In genomic region chr6:84768442-84769174, GRCh38 we compare ENCODE assay signal across 12 cellular contexts. TPM values are rescaled to one million over a fixed set of nuclear protein-coding genes. Genes with fewer than 3 reads are reported as not detected.
DNase-seq lines count a peak whose midpoint lies in the region; ATAC-seq and TF ChIP-seq lines count a peak whose summit lies in the region.
"Had no signal": no experiment of that assay in that cellular context is flagged by ENCODE, and none has a peak within 500 bp of the region (broad histone marks: within the 10 kb centered on the region; RNA-seq: fewer than 3 reads in every experiment).

No MANE protein-coding gene starts in this region.

- no peaks in the 10 kb centered on the region for H3K9me3 ChIP-seq in thyroid gland
- H3K9me3 ChIP-seq in HAP-1: no peaks in the 10 kb centered on the region
- H3K9me3 ChIP-seq: left lung had no signal

- peak overlapping the region; percentile 46 for H3K4me3 Mint-ChIP-seq in progenitor cell of endocrine pancreas (ENCODE audit: low read depth)
- H3K4me3 Mint-ChIP-seq: activated CD4-positive, alpha-beta memory T cell treated with anti-CD3 and anti-CD28 coated beads, Interleukin-2, amount 10 ng/mL, durations not matched to agents 7 days and 5 days had no signal

- in situ Hi-C loops in SK-MEL-5 (cut with HindIII; ENCODE audit: low pct_unique_long_range_greater_than_20kb, low sequenced_read_pairs) (no loop called here), HAP-1 (cut with MboI; ENCODE audit: low sequenced_read_pairs) (no loop called here)

- H3K27ac Mint-ChIP-seq in progenitor cell of endocrine pancreas: no peak overlapping the region
- H3K27ac Mint-ChIP-seq: activated CD4-positive, alpha-beta memory T cell treated with anti-CD3 and anti-CD28 coated beads, Interleukin-2, amount 10 ng/mL, durations not matched to agents 7 days and 5 days had no signal

- peaks cover 88% of the 10 kb centered on the region for H3K27me3 Mint-ChIP-seq in progenitor cell of endocrine pancreas

- DNase-seq in H4 (ENCODE audit: low spot score): peak; percentile 13
- DNase-seq in SK-MEL-5 (ENCODE audit: low read depth, low spot score): peak; percentile 17
- DNase-seq in fibroblast of villous mesenchyme (ENCODE audit: low read depth): peak; percentile 11
- DNase-seq in progenitor cell of endocrine pancreas (ENCODE audit: low spot score, unreplicated experiment): no peak
- no peak for DNase-seq in NCI-H1694 (lab: John Stamatoyannopoulos, UW)
- DNase-seq in thyroid gland: no peak
- no peak for DNase-seq in HAP-1 (ENCODE audit: low spot score in 2 of 2)
- DNase-seq: activated CD4-positive, alpha-beta memory T cell treated with anti-CD3 and anti-CD28 coated beads, Interleukin-2, amount 10 ng/mL, durations not matched to agents 7 days and 5 days; erythroblast; left lung; NCI-H2171 treated with DMSO at 0.1 percent for 48 hours had no signal

- H3K9me3 Mint-ChIP-seq in progenitor cell of endocrine pancreas (ENCODE audit: low read depth): no peaks in the 10 kb centered on the region
- H3K9me3 Mint-ChIP-seq: activated CD4-positive, alpha-beta memory T cell treated with anti-CD3 and anti-CD28 coated beads, Interleukin-2, amount 10 ng/mL, durations not matched to agents 7 days and 5 days had no signal

- intact Hi-C loops in thyroid gland (cut with DNase I): no loop called here

- WGBS in thyroid gland, 2 donors: 11 to 15% methylated on average over 31 of the region's 31 CpGs

- no peak for TF ChIP-seq CTCF in fibroblast of villous mesenchyme (IDR thresholded peaks at IDR 0.05; ENCODE audit: insufficient read depth, low read depth, low read length)
- no peak for TF ChIP-seq CTCF in progenitor cell of endocrine pancreas (IDR thresholded peaks at IDR 0.05; ENCODE audit: unreplicated experiment)
- no peak for TF ChIP-seq CTCF in thyroid gland (IDR thresholded peaks at IDR 0.05)

- H3K4me3 ChIP-seq in fibroblast of villous mesenchyme (ENCODE audit: low read depth, low read length) (peak overlapping the region; percentile 38), thyroid gland (replicated peaks in 1 of 3) (no peak overlapping the region), HAP-1 (no peak overlapping the region)
- H3K4me3 ChIP-seq: left lung had no signal

- H3K36me3 ChIP-seq in thyroid gland (no peaks in the 10 kb centered on the region), HAP-1 (replicated peaks) (no peaks in the 10 kb centered on the region)
- H3K36me3 ChIP-seq: left lung had no signal

- H3K27ac ChIP-seq in thyroid gland: no peak overlapping the region
- H3K27ac ChIP-seq: left lung had no signal

- peaks cover 9% of the 10 kb centered on the region for H3K4me1 Mint-ChIP-seq in progenitor cell of endocrine pancreas (ENCODE audit: low read depth)

- H3K4me1 ChIP-seq in thyroid gland (peaks cover 5 to 9% of the 10 kb centered on the region in 2 donors), HAP-1 (no peaks in the 10 kb centered on the region)

- no peak for TF ChIP-seq POLR2A in thyroid gland (IDR thresholded peaks at IDR 0.05)

- ATAC-seq in GM21576 (IDR thresholded peaks at IDR 0.05; ENCODE audit: unreplicated experiment): no peak
- ATAC-seq: left lung had no signal

- H3K27me3 ChIP-seq in thyroid gland: peaks cover 39% of the 10 kb centered on the region
- H3K27me3 ChIP-seq in HAP-1 (ENCODE audit: low read depth): peaks cover 17% of the 10 kb centered on the region

- no peaks in the 10 kb centered on the region for H3K36me3 Mint-ChIP-seq in progenitor cell of endocrine pancreas (ENCODE audit: insufficient read depth)

RNA-seq across cellular contexts. Expression of gene TBX18, which starts 4.2 kb away (rescaled TPM):
- 0.47 and 0.48 TPM in 2 replicates for total RNA-seq in H4 (2014; rRNA removed; shearing (Covaris generic))
- 10.1 and 13.4 TPM in 2 replicates for total RNA-seq in SK-MEL-5 (2014; rRNA removed; shearing (Covaris generic))
- 13.7 and 19.8 TPM in 2 replicates for polyA plus RNA-seq in SK-MEL-5 (2015; cell fraction: cytosol; rRNA removed)
- 42.4 and 51.4 TPM in 2 replicates for polyA plus RNA-seq in SK-MEL-5 (2015; cell fraction: nucleus; rRNA removed)
- total RNA-seq in fibroblast of villous mesenchyme: 3.0 and 6.8 TPM in 2 replicates
- total RNA-seq in progenitor cell of endocrine pancreas: 1.3 and 1.8 TPM in 2 replicates
- total RNA-seq in thyroid gland: 1 to 10 TPM; 1.3 to 7.5 (median 4.9) TPM
- total RNA-seq: activated CD4-positive, alpha-beta memory T cell treated with anti-CD3 and anti-CD28 coated beads, Interleukin-2, amount 10 ng/mL, durations not matched to agents 7 days and 5 days had no signal

Comparison
In these comparisons a context has a peak if more than half of its experiments do, and no peak if none do; other contexts are left out.
1. DNase-seq: peak in H4 (single experiment), SK-MEL-5 (single experiment) and fibroblast of villous mesenchyme (single experiment); none in progenitor cell of endocrine pancreas (single experiment), NCI-H1694 (single experiment), thyroid gland (0 of 2) and HAP-1 (0 of 2).